1 cellular context compared by ENCODE assay signal in the genomic region with DNA sequence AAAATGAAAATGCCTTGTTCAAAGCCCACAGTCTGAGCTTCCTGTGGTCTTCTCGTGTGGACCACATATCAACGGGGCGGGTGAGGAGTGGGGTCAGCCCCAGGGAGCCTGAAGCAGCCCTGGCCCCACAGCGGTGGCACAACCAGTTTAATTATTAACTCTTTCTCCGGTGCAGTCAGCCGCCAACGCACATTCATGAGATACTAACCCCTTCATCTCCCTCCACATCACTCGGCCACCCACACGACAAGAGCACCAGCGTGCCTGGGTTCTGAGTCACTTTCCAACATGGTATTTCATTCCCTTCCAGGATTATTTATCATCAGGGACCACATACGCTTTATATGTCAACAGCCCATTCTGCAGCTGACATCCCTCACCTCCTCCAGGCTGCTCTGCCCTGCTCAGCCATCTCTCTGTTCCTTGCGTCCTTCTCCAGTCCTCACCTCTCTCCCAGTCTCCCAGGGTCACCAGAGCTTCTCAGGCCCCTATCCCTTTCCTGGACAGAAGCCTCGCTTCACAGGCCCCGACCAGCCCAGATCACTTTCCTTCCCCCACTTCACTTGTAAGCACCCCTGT.
TF ChIP-seq lines count a peak whose summit lies in the region.

No MANE protein-coding gene starts in this region.

TF ChIP-seq in HepG2, 621 proteins besides CTCF, POLR2A, EP300 and RAD21 (continued from another document and continues in another):
- TF ChIP-seq ZNF407 (CRISPR knock-in tag; IDR thresholded peaks at IDR 0.05; ENCODE audit: not compliant biosample characterization) = no peak
- TF ChIP-seq ZFP91 (CRISPR knock-in tag; IDR thresholded peaks at IDR 0.05; ENCODE audit: borderline replicate concordance) = no peak; the same call in 1 of the 2 replicates
- no peak for TF ChIP-seq SRY (CRISPR knock-in tag; IDR thresholded peaks at IDR 0.05)
- no peak for TF ChIP-seq SIN3B (IDR thresholded peaks at IDR 0.05; ENCODE audit: low read length)
- TF ChIP-seq AHDC1 (CRISPR knock-in tag; IDR thresholded peaks at IDR 0.05; ENCODE audit: borderline replicate concordance) = peak; percentile 67; the same call in 1 of the 2 replicates
- TF ChIP-seq GLI4 (CRISPR knock-in tag; IDR thresholded peaks at IDR 0.05; ENCODE audit: borderline replicate concordance) = no peak
- TF ChIP-seq ZNF577 (CRISPR knock-in tag; IDR thresholded peaks at IDR 0.05; ENCODE audit: borderline replicate concordance, low read depth) = no peak
- no peak for TF ChIP-seq ZFP36 (IDR thresholded peaks at IDR 0.05; ENCODE audit: borderline replicate concordance, low read depth, low read length, partially characterized antibody)
- no peak for TF ChIP-seq KLF12 (CRISPR knock-in tag; IDR thresholded peaks at IDR 0.05; ENCODE audit: borderline replicate concordance)
- TF ChIP-seq CENPX (CRISPR knock-in tag; IDR thresholded peaks at IDR 0.05) = no peak
- 0 out of 2 replicates have a peak, but pooled peaks have one; percentile 61 for TF ChIP-seq SIN3A (IDR thresholded peaks at IDR 0.05; ENCODE audit: borderline replicate concordance, low read depth, low read length)
- no peak for TF ChIP-seq HNRNPH1 (optimal IDR thresholded peaks at IDR 0.05; ENCODE audit: low read depth, low read length)
- no peak for TF ChIP-seq ZSCAN22 (CRISPR knock-in tag; IDR thresholded peaks at IDR 0.05)
- TF ChIP-seq ZNF431 (CRISPR knock-in tag; IDR thresholded peaks at IDR 0.05; ENCODE audit: borderline replicate concordance, low read depth) = peak; percentile 53; the same call in 1 of the 2 replicates
- TF ChIP-seq, protein P1, sequence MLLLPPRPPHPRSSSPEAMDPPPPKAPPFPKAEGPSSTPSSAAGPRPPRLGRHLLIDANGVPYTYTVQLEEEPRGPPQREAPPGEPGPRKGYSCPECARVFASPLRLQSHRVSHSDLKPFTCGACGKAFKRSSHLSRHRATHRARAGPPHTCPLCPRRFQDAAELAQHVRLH (CRISPR knock-in tag; IDR thresholded peaks at IDR 0.05; ENCODE audit: borderline replicate concordance, low read depth) = peak; percentile 48; the same call in 1 of the 2 replicates
- no peak for TF ChIP-seq BRD4 (CRISPR knock-in tag; IDR thresholded peaks at IDR 0.05)
- TF ChIP-seq ZBTB38 (CRISPR knock-in tag; IDR thresholded peaks at IDR 0.05) = no peak
- TF ChIP-seq, protein P2, sequence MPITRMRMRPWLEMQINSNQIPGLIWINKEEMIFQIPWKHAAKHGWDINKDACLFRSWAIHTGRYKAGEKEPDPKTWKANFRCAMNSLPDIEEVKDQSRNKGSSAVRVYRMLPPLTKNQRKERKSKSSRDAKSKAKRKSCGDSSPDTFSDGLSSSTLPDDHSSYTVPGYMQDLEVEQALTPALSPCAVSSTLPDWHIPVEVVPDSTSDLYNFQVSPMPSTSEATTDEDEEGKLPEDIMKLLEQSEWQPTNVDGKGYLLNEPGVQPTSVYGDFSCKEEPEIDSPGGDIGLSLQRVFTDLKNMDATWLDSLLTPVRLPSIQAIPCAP (CRISPR knock-in tag; IDR thresholded peaks at IDR 0.05; ENCODE audit: low read depth) = no peak
- no peak for TF ChIP-seq PHF8 (CRISPR knock-in tag; IDR thresholded peaks at IDR 0.05)
- no peak for TF ChIP-seq ZBTB43 (CRISPR knock-in tag; conservative IDR thresholded peaks at IDR 0.05)
- no peak for TF ChIP-seq MAX (IDR thresholded peaks at IDR 0.05)
- TF ChIP-seq THAP11 (CRISPR knock-in tag; IDR thresholded peaks at IDR 0.05) = peak; percentile 55; the same call in 1 of the 2 replicates
- no peak for TF ChIP-seq FIP1L1 (IDR thresholded peaks at IDR 0.05; ENCODE audit: borderline replicate concordance, insufficient read depth, low read depth, low read length)
- TF ChIP-seq LCORL (IDR thresholded peaks at IDR 0.05) = no peak
- peak; percentile 90; the same call in 1 of the 2 replicates for TF ChIP-seq LCORL (CRISPR knock-in tag; IDR thresholded peaks at IDR 0.05)
- no peak for TF ChIP-seq RBAK (CRISPR knock-in tag; IDR thresholded peaks at IDR 0.05)
- 0 out of 2 replicates have a peak, but pooled peaks have one; percentile 32 for TF ChIP-seq GATAD1 (CRISPR knock-in tag; IDR thresholded peaks at IDR 0.05)
- no peak for TF ChIP-seq TCF12 (IDR thresholded peaks at IDR 0.05)
- TF ChIP-seq TCF12 (CRISPR knock-in tag; IDR thresholded peaks at IDR 0.05) = no peak
- TF ChIP-seq FOXM1 (CRISPR knock-in tag; IDR thresholded peaks at IDR 0.05) = no peak
- TF ChIP-seq PHF21A (CRISPR knock-in tag; IDR thresholded peaks at IDR 0.05) = peak; percentile 87
- peak; percentile 29; the same call in 1 of the 2 replicates for TF ChIP-seq ZNF629 (CRISPR knock-in tag; conservative IDR thresholded peaks at IDR 0.05)
- no peak for TF ChIP-seq ZNF781 (CRISPR knock-in tag; IDR thresholded peaks at IDR 0.05; ENCODE audit: borderline replicate concordance, not compliant biosample characterization)
- no peak for TF ChIP-seq BCLAF1 (IDR thresholded peaks at IDR 0.05)
- TF ChIP-seq ZFY (CRISPR knock-in tag; IDR thresholded peaks at IDR 0.05) = peak; percentile 39; the same call in 1 of the 2 replicates
- peak; percentile 86 for TF ChIP-seq TCF7 (IDR thresholded peaks at IDR 0.05; ENCODE audit: low read depth)
